In the genomic region with DNA sequence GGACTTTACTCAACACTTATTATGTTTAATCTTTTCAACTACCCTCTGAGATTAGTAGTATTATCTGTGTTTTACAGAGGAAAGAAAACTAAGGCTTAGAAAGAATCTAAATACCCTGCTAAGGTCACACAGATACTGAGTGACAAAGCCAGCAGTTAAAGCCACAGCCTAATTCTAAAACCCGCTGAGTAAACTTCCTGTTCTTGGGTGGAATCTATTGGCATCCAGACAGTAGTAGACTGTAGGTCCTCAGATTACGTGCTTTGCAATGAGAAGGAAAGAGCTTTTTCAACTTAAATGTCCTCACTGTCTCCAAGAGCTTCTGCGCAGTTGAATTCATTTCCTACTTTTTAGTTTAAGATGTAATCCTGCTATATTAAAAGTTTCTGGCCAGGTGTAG, we compare ENCODE assay signal across 2 cellular contexts.
TF ChIP-seq lines count a peak whose summit lies in the region.

No MANE protein-coding gene starts in this region.

TF ChIP-seq in SK-N-SH treated with all-trans-retinoic acid at 6 μM for 48 hours, 23 proteins besides CTCF, POLR2A, EP300 and RAD21 (continued from another document):
- TF ChIP-seq, protein P1, sequence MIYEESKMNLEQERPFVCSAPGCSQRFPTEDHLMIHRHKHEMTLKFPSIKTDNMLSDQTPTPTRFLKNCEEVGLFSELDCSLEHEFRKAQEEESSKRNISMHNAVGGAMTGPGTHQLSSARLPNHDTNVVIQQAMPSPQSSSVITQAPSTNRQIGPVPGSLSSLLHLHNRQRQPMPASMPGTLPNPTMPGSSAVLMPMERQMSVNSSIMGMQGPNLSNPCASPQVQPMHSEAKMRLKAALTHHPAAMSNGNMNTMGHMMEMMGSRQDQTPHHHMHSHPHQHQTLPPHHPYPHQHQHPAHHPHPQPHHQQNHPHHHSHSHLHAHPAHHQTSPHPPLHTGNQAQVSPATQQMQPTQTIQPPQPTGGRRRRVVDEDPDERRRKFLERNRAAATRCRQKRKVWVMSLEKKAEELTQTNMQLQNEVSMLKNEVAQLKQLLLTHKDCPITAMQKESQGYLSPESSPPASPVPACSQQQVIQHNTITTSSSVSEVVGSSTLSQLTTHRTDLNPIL (CRISPR knock-in tag; IDR thresholded peaks at IDR 0.05; ENCODE audit: low read depth), result no peak
- TF ChIP-seq, protein P2, sequence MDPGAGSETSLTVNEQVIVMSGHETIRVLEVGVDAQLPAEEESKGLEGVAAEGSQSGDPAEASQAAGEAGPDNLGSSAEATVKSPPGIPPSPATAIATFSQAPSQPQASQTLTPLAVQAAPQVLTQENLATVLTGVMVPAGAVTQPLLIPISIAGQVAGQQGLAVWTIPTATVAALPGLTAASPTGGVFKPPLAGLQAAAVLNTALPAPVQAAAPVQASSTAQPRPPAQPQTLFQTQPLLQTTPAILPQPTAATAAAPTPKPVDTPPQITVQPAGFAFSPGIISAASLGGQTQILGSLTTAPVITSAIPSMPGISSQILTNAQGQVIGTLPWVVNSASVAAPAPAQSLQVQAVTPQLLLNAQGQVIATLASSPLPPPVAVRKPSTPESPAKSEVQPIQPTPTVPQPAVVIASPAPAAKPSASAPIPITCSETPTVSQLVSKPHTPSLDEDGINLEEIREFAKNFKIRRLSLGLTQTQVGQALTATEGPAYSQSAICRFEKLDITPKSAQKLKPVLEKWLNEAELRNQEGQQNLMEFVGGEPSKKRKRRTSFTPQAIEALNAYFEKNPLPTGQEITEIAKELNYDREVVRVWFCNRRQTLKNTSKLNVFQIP (CRISPR knock-in tag; IDR thresholded peaks at IDR 0.05; ENCODE audit: borderline replicate concordance, low read depth), result no peak
- TF ChIP-seq PPARA (CRISPR knock-in tag; IDR thresholded peaks at IDR 0.05; ENCODE audit: borderline replicate concordance), result no peak
- TF ChIP-seq ISL1 (CRISPR knock-in tag; IDR thresholded peaks at IDR 0.05), result no peak
- no peak for TF ChIP-seq ESRRG (CRISPR knock-in tag; IDR thresholded peaks at IDR 0.05)
- TF ChIP-seq, protein P3, sequence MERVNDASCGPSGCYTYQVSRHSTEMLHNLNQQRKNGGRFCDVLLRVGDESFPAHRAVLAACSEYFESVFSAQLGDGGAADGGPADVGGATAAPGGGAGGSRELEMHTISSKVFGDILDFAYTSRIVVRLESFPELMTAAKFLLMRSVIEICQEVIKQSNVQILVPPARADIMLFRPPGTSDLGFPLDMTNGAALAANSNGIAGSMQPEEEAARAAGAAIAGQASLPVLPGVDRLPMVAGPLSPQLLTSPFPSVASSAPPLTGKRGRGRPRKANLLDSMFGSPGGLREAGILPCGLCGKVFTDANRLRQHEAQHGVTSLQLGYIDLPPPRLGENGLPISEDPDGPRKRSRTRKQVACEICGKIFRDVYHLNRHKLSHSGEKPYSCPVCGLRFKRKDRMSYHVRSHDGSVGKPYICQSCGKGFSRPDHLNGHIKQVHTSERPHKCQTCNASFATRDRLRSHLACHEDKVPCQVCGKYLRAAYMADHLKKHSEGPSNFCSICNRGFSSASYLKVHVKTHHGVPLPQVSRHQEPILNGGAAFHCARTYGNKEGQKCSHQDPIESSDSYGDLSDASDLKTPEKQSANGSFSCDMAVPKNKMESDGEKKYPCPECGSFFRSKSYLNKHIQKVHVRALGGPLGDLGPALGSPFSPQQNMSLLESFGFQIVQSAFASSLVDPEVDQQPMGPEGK (CRISPR knock-in tag; IDR thresholded peaks at IDR 0.05; ENCODE audit: borderline replicate concordance), result no peak
- TF ChIP-seq ZNF565 (CRISPR knock-in tag; conservative IDR thresholded peaks at IDR 0.05; ENCODE audit: low read depth), result no peak
- TF ChIP-seq OSR1 (CRISPR knock-in tag; IDR thresholded peaks at IDR 0.05), result no peak
- no peak for TF ChIP-seq ZFP30 (CRISPR knock-in tag; IDR thresholded peaks at IDR 0.05)
- TF ChIP-seq, protein P4, sequence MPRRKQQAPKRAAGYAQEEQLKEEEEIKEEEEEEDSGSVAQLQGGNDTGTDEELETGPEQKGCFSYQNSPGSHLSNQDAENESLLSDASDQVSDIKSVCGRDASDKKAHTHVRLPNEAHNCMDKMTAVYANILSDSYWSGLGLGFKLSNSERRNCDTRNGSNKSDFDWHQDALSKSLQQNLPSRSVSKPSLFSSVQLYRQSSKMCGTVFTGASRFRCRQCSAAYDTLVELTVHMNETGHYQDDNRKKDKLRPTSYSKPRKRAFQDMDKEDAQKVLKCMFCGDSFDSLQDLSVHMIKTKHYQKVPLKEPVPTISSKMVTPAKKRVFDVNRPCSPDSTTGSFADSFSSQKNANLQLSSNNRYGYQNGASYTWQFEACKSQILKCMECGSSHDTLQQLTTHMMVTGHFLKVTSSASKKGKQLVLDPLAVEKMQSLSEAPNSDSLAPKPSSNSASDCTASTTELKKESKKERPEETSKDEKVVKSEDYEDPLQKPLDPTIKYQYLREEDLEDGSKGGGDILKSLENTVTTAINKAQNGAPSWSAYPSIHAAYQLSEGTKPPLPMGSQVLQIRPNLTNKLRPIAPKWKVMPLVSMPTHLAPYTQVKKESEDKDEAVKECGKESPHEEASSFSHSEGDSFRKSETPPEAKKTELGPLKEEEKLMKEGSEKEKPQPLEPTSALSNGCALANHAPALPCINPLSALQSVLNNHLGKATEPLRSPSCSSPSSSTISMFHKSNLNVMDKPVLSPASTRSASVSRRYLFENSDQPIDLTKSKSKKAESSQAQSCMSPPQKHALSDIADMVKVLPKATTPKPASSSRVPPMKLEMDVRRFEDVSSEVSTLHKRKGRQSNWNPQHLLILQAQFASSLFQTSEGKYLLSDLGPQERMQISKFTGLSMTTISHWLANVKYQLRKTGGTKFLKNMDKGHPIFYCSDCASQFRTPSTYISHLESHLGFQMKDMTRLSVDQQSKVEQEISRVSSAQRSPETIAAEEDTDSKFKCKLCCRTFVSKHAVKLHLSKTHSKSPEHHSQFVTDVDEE (CRISPR knock-in tag; IDR thresholded peaks at IDR 0.05), result no peak

TF ChIP-seq in WTC11, 78 proteins besides CTCF, POLR2A, EP300 and RAD21 (continued from another document):
- TF ChIP-seq ZSCAN18 (CRISPR knock-in tag; IDR thresholded peaks at IDR 0.05) (no peak), ATF6 (CRISPR knock-in tag; IDR thresholded peaks at IDR 0.05) (no peak), RORB (CRISPR knock-in tag; IDR thresholded peaks at IDR 0.05) (no peak)
- TF ChIP-seq, protein P5, sequence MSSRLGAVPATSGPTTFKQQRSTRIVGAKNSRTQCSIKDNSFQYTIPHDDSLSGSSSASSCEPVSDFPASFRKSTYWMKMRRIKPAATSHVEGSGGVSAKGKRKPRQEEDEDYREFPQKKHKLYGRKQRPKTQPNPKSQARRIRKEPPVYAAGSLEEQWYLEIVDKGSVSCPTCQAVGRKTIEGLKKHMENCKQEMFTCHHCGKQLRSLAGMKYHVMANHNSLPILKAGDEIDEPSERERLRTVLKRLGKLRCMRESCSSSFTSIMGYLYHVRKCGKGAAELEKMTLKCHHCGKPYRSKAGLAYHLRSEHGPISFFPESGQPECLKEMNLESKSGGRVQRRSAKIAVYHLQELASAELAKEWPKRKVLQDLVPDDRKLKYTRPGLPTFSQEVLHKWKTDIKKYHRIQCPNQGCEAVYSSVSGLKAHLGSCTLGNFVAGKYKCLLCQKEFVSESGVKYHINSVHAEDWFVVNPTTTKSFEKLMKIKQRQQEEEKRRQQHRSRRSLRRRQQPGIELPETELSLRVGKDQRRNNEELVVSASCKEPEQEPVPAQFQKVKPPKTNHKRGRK (CRISPR knock-in tag; IDR thresholded peaks at IDR 0.05; ENCODE audit: borderline replicate concordance), result no peak
